11 cellular contexts compared by ENCODE assay signal in genomic region chr5:73212693-73213092, GRCh38. TPM values are rescaled to one million over a fixed set of nuclear protein-coding genes. Genes with fewer than 3 reads are reported as not detected.
"Had no signal": no experiment of that assay in that cellular context is flagged by ENCODE, and none has a peak within 500 bp of the region (broad histone marks: within the 10 kb centered on the region; RNA-seq: fewer than 3 reads in every experiment).

No MANE protein-coding gene starts in this region.

RNA-seq across cellular contexts. Expression of gene TMEM174, which starts 39.7 kb away (rescaled TPM):
- total RNA-seq: PC-3, PC-9, Peyer's patch, Right ventricle myocardium inferior, Right ventricle myocardium superior, RPMI7951, SJCRH30, SJSA1, SK-MEL-5, T-cell had no signal
- polyA plus RNA-seq: SK-N-SH had no signal
